28 cellular contexts compared by ENCODE assay signal in the genomic region with DNA sequence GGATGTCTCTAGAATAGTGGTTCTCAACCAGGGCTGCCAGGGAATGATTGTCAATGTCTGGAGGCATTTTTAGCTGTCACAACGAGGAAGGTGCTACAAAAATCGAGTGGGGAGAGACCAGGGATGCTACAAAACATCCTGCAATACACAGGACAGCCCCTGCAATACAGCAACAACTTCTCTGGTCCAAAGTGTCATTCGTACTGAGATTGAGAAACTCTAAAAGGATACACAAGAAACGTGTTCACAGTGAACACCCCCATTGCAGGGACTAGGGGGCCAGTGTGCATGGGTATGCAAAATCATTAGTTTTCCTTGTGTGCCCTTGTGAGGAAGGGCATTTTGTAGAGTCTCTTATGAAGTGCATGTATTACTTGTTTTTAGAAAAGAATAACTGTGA.
"Had no signal": no experiment of that assay in that cellular context is flagged by ENCODE, and none has a peak within 500 bp of the region (broad histone marks: within the 10 kb centered on the region; RNA-seq: fewer than 3 reads in every experiment).

No MANE protein-coding gene starts in this region.

- H3K9me3 ChIP-seq: colonic mucosa, esophagus squamous epithelium, gastrocnemius medialis, heart right ventricle, left lung, lower lobe of right lung, mucosa of descending colon had no signal

- DNase-seq: colonic mucosa; cortex of kidney; effector CD8-positive, alpha-beta T cell; effector memory CD8-positive, alpha-beta T cell; endodermal cell; erythroblast; esophagus squamous epithelium; foreskin fibroblast; foreskin melanocyte; gastrocnemius medialis; glutamatergic neuron; head of caudate nucleus; heart right ventricle; hippocampal formation; left cardiac atrium; left lung; left ventricle myocardium superior; lower lobe of right lung; mesenchymal stem cell; mucosa of descending colon; naive B cell had no signal

- H3K27me3 ChIP-seq: colonic mucosa, esophagus squamous epithelium, gastrocnemius medialis, left lung had no signal

- H3K36me3 Mint-ChIP-seq: mesothelial cell of epicardium had no signal

- FAIRE-seq: endometrium, islet of Langerhans, keratinocyte had no signal

- H3K4me3 Mint-ChIP-seq: dendritic cell treated with granulocyte-macrophage colony-stimulating factor and Interleukin-4, amounts not matched to agents 40 ng/mL and 50 ng/mL, for 4 days; effector memory CD8-positive, alpha-beta T cell; endodermal cell; mesothelial cell of epicardium; naive B cell had no signal

- ATAC-seq: effector memory CD8-positive, alpha-beta T cell; esophagus mucosa; gastrocnemius medialis; heart right ventricle; left cardiac atrium; left lung; left ventricle myocardium superior; lower lobe of right lung; mucosa of descending colon had no signal

- H3K4me3 ChIP-seq: colonic mucosa, esophagus squamous epithelium, gastrocnemius medialis, heart right ventricle, left lung, lower lobe of right lung, mucosa of descending colon had no signal

- H3K27ac ChIP-seq: epithelial cell of prostate, esophagus squamous epithelium, gastrocnemius medialis, heart right ventricle, left lung, lower lobe of right lung had no signal

- H3K36me3 ChIP-seq: colonic mucosa, esophagus squamous epithelium, gastrocnemius medialis, heart right ventricle, left lung, lower lobe of right lung had no signal

- H3K9me3 Mint-ChIP-seq: dendritic cell treated with granulocyte-macrophage colony-stimulating factor and Interleukin-4, amounts not matched to agents 40 ng/mL and 50 ng/mL, for 4 days; effector memory CD8-positive, alpha-beta T cell; endodermal cell; mesothelial cell of epicardium; naive B cell had no signal

- H3K27ac Mint-ChIP-seq: dendritic cell treated with granulocyte-macrophage colony-stimulating factor and Interleukin-4, amounts not matched to agents 40 ng/mL and 50 ng/mL, for 4 days; effector memory CD8-positive, alpha-beta T cell; endodermal cell; mesothelial cell of epicardium had no signal
